Comparison of ENCODE assay signal across 2 cellular contexts in the genomic region with DNA sequence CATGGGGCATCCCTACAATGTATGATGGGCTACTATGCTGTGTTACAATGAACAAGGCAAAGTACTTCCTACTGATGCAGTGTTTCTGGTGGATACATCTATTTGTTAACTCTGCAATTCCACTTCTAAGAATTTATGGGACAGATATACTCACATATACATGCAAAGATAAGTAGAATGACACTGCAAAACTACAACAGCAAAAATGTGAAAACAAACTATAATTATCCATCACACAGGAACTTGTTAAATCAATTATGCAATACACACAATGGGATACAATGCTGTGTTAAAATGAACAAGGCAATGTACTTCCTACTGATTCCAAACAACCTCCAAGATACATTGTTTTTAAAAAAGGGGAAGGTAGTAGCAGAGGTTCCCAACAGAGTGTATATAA.
TF ChIP-seq lines count a peak whose summit lies in the region.

No MANE protein-coding gene starts in this region.

TF ChIP-seq in GM12878, 131 proteins besides CTCF, POLR2A, EP300 and RAD21:
- TF ChIP-seq KDM1A (IDR thresholded peaks at IDR 0.05; ENCODE audit: borderline replicate concordance): no peak
- TF ChIP-seq, protein P1, sequence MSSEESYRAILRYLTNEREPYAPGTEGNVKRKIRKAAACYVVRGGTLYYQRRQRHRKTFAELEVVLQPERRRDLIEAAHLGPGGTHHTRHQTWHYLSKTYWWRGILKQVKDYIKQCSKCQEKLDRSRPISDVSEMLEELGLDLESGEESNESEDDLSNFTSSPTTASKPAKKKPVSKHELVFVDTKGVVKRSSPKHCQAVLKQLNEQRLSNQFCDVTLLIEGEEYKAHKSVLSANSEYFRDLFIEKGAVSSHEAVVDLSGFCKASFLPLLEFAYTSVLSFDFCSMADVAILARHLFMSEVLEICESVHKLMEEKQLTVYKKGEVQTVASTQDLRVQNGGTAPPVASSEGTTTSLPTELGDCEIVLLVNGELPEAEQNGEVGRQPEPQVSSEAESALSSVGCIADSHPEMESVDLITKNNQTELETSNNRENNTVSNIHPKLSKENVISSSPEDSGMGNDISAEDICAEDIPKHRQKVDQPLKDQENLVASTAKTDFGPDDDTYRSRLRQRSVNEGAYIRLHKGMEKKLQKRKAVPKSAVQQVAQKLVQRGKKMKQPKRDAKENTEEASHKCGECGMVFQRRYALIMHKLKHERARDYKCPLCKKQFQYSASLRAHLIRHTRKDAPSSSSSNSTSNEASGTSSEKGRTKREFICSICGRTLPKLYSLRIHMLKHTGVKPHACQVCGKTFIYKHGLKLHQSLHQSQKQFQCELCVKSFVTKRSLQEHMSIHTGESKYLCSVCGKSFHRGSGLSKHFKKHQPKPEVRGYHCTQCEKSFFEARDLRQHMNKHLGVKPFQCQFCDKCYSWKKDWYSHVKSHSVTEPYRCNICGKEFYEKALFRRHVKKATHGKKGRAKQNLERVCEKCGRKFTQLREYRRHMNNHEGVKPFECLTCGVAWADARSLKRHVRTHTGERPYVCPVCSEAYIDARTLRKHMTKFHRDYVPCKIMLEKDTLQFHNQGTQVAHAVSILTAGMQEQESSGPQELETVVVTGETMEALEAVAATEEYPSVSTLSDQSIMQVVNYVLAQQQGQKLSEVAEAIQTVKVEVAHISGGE (CRISPR knock-in tag; IDR thresholded peaks at IDR 0.05): no peak
- no peak for TF ChIP-seq EED (IDR thresholded peaks at IDR 0.05; ENCODE audit: low read depth)
- no peak for TF ChIP-seq IKZF2 (IDR thresholded peaks at IDR 0.05)
- TF ChIP-seq, protein P2, sequence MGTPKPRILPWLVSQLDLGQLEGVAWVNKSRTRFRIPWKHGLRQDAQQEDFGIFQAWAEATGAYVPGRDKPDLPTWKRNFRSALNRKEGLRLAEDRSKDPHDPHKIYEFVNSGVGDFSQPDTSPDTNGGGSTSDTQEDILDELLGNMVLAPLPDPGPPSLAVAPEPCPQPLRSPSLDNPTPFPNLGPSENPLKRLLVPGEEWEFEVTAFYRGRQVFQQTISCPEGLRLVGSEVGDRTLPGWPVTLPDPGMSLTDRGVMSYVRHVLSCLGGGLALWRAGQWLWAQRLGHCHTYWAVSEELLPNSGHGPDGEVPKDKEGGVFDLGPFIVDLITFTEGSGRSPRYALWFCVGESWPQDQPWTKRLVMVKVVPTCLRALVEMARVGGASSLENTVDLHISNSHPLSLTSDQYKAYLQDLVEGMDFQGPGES (IDR thresholded peaks at IDR 0.05): no peak
- TF ChIP-seq MEF2A (IDR thresholded peaks at IDR 0.05; ENCODE audit: insufficient read depth, low read depth, low read length): no peak

TF ChIP-seq in neural cell, 6 proteins besides CTCF, POLR2A, EP300 and RAD21:
- TF ChIP-seq SMC3 (conservative IDR thresholded peaks at IDR 0.05; ENCODE audit: poor library complexity): no peak
- TF ChIP-seq EZH2 (IDR thresholded peaks at IDR 0.05; ENCODE audit: borderline replicate concordance, insufficient read depth, low read length, poor library complexity, severe bottlenecking): no peak
- TF ChIP-seq TAF1 (IDR thresholded peaks at IDR 0.05; ENCODE audit: low read depth): no peak
- TF ChIP-seq POLR2AphosphoS5 (IDR thresholded peaks at IDR 0.05): no peak
- no peak for TF ChIP-seq MXI1 (conservative IDR thresholded peaks at IDR 0.05; ENCODE audit: poor library complexity, severe bottlenecking)
- TF ChIP-seq, protein P3, sequence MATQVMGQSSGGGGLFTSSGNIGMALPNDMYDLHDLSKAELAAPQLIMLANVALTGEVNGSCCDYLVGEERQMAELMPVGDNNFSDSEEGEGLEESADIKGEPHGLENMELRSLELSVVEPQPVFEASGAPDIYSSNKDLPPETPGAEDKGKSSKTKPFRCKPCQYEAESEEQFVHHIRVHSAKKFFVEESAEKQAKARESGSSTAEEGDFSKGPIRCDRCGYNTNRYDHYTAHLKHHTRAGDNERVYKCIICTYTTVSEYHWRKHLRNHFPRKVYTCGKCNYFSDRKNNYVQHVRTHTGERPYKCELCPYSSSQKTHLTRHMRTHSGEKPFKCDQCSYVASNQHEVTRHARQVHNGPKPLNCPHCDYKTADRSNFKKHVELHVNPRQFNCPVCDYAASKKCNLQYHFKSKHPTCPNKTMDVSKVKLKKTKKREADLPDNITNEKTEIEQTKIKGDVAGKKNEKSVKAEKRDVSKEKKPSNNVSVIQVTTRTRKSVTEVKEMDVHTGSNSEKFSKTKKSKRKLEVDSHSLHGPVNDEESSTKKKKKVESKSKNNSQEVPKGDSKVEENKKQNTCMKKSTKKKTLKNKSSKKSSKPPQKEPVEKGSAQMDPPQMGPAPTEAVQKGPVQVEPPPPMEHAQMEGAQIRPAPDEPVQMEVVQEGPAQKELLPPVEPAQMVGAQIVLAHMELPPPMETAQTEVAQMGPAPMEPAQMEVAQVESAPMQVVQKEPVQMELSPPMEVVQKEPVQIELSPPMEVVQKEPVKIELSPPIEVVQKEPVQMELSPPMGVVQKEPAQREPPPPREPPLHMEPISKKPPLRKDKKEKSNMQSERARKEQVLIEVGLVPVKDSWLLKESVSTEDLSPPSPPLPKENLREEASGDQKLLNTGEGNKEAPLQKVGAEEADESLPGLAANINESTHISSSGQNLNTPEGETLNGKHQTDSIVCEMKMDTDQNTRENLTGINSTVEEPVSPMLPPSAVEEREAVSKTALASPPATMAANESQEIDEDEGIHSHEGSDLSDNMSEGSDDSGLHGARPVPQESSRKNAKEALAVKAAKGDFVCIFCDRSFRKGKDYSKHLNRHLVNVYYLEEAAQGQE (IDR thresholded peaks at IDR 0.05; ENCODE audit: borderline replicate concordance): no peak
